21 cellular contexts compared by ENCODE assay signal in the genomic region with DNA sequence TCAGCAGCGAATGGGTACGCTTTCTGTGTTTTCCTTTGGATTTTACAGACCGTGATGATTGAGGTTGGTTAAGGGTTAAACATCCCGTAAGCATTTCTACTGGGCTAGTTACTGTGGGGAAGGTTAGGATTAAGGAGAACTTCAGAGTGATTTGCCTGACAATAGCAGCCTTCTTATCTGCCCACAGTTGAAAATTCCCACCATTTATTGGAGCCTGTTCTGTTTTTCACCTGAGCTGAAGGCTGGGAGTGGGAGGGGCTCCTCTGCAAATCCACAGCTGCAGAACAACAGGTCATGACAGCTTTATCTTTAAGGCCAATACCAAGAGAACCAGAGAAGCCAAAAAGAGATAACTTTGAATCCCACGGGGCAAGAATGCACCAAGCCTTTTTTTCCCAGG.
A peak's percentile ranks its signal among the peaks of the same experiment; 100 is the strongest.
DNase-seq lines count a peak whose midpoint lies in the region; ATAC-seq, FAIRE-seq and TF ChIP-seq lines count a peak whose summit lies in the region.
"Had no signal": no experiment of that assay in that cellular context is flagged by ENCODE, and none has a peak within 500 bp of the region (broad histone marks: within the 10 kb centered on the region; RNA-seq: fewer than 3 reads in every experiment).

No MANE protein-coding gene starts in this region.

- no peaks in the 10 kb centered on the region for H4K20me1 ChIP-seq in H9 (ENCODE audit: control insufficient read depth, insufficient read depth, insufficient read length)
- peaks cover 16% of the 10 kb centered on the region; the same call in 1 of the 2 replicates for H4K20me1 ChIP-seq in K562 (replicated peaks; ENCODE audit: control insufficient read depth, insufficient read depth, low read length)
- H4K20me1 ChIP-seq in SK-N-SH (ENCODE audit: insufficient read depth), result no peaks in the 10 kb centered on the region
- H4K20me1 ChIP-seq in PC-9 (ENCODE audit: insufficient read depth), result no peaks in the 10 kb centered on the region

- no peak for TF ChIP-seq POLR2A in K562 (conservative IDR thresholded peaks at IDR 0.05)

- peaks cover 0 to 10% (median 3%) of the 10 kb centered on the region in 3 experiments; a peak in 4 of 7 replicates for H3K36me3 Mint-ChIP-seq in H9 (ENCODE audit: insufficient read depth in 1 of 3, low read depth in 3 of 3)
- H3K36me3 Mint-ChIP-seq: CD4-positive, CD25-positive, alpha-beta regulatory T cell had no signal

- H3K36me3 ChIP-seq in K562 (ENCODE audit: control insufficient read depth, insufficient read depth, low read length) (peaks cover 19% of the 10 kb centered on the region), SK-N-SH (replicated peaks in 1 of 2; ENCODE audit: control insufficient read depth in 1 of 2, insufficient read depth in 2 of 2, low read length in 1 of 2) (no peaks in the 10 kb centered on the region), PC-9 (ENCODE audit: low read depth) (no peaks in the 10 kb centered on the region)
- H3K36me3 ChIP-seq: BE2C, HAP-1 had no signal

- no peaks in the 10 kb centered on the region for H3K27me3 ChIP-seq in H9 (ENCODE audit: insufficient read depth, low read length)
- peaks cover 2 to 7% of the 10 kb centered on the region in 2 experiments; a peak in 3 of 5 replicates for H3K27me3 ChIP-seq in K562 (ENCODE audit: control insufficient read depth in 2 of 2, insufficient read depth in 2 of 2, low read length in 2 of 2)
- no peaks in the 10 kb centered on the region for H3K27me3 ChIP-seq in SK-N-SH (ENCODE audit: insufficient read depth)
- peaks cover 26% of the 10 kb centered on the region; the same call in 1 of the 2 replicates for H3K27me3 ChIP-seq in PC-9 (ENCODE audit: insufficient read depth, low read depth)
- H3K27me3 ChIP-seq: BE2C had no signal

- H2AK5ac ChIP-seq in H9 (ENCODE audit: insufficient read length, low read length), result no peak overlapping the region

- no peak overlapping the region for H3K23ac ChIP-seq in H9 (ENCODE audit: insufficient read length, low read depth, low read length)

- no peak overlapping the region for H3K4ac ChIP-seq in H9 (ENCODE audit: low read depth, low read length)

- no peak overlapping the region for H4K5ac ChIP-seq in H9 (ENCODE audit: insufficient read length, low read depth, low read length)

- peak; percentile 32 for FAIRE-seq in K562 (lab: Jason Lieb, UNC)
- FAIRE-seq: GM12878 had no signal

- H2AFZ ChIP-seq in H9 (ENCODE audit: low read length) (no peak overlapping the region), K562 (ENCODE audit: low read depth, low read length) (no peak overlapping the region), SK-N-SH (ENCODE audit: low read depth) (no peak overlapping the region), PC-9 (no peak overlapping the region)

- H2BK12ac ChIP-seq in H9 (ENCODE audit: insufficient read length, low read depth, low read length), result no peak overlapping the region

- TF ChIP-seq RAD21 in K562 (CRISPR knock-in tag; conservative IDR thresholded peaks at IDR 0.05 in 1 of 2, IDR thresholded peaks at IDR 0.05 in 1 of 2) (no peak), SK-N-SH (IDR thresholded peaks at IDR 0.05; ENCODE audit: low read length) (no peak)

- H3K18ac ChIP-seq in H9 (ENCODE audit: insufficient read length, low read depth, low read length), result no peak overlapping the region

- peak; percentile 46 for DNase-seq in H9
- peak in 2 of 4 experiments; percentile 38 to 44 for DNase-seq in K562 (ENCODE audit: extremely low read depth in 1 of 4, low spot score in 3 of 4)
- DNase-seq in left kidney (ENCODE audit: low read depth, low spot score), result peak; percentile 32
- no peak for DNase-seq in activated CD4-positive, alpha-beta T cell treated with anti-CD3 and anti-CD28 coated beads for 1 hour
- DNase-seq in SK-N-SH, result no peak
- no peak for DNase-seq in NCI-H2107 treated with DMSO at 0.1 percent for 48 hours (lab: John Stamatoyannopoulos, UW; ENCODE audit: unreplicated experiment)
- DNase-seq in PC-9, result no peak
- DNase-seq: BE2C; CD4-positive, CD25-positive, alpha-beta regulatory T cell; COR-L47; DMS79; NCI-H1092 treated with DMSO at 0.1 percent for 48 hours; NCI-H146; NCI-H446 treated with DMSO at 0.1 percent for 48 hours; NCI-H526 treated with DMSO at 0.1 percent for 48 hours; Right ventricle myocardium superior; SW 1271 had no signal

- H3K4me3 ChIP-seq in K562 (no peak overlapping the region), SK-N-SH (ENCODE audit: low read depth in 2 of 2, low read length in 1 of 2) (no peak overlapping the region), PC-9 (no peak overlapping the region)
- H3K4me3 ChIP-seq: GM12878, HAP-1 had no signal

- ATAC-seq in K562, result peak; percentile 38
- ATAC-seq: GM12878 had no signal

- no peak overlapping the region for H4K8ac ChIP-seq in H9 (replicated peaks; ENCODE audit: insufficient read length, low read depth, low read length)

- WGBS in H9 (ENCODE audit: extremely low coverage, insufficient read length, low lambda C conversion rate), result no CpG with 5 or more reads among the region's 5 CpGs
- 58% methylated on average over 5 of the region's 5 CpGs for WGBS in K562 (ENCODE audit: insufficient coverage, low coverage, missing lambda C conversion rate)
- WGBS in SK-N-SH (ENCODE audit: low lambda C conversion rate), result 58% methylated on average over 5 of the region's 5 CpGs

- TF ChIP-seq EP300 in K562 (IDR thresholded peaks at IDR 0.05; ENCODE audit: low read length) (no peak; the same call in 1 of the 2 replicates), SK-N-SH (IDR thresholded peaks at IDR 0.05; ENCODE audit: borderline replicate concordance in 1 of 2, low read depth in 1 of 2, low read length in 1 of 2) (no peak)

- no peak overlapping the region for H2BK15ac ChIP-seq in H9 (ENCODE audit: low read depth, low read length)

- TF ChIP-seq CTCF in H9 (conservative IDR thresholded peaks at IDR 0.05) (no peak), K562 (IDR thresholded peaks at IDR 0.05 in 2 of 3, conservative IDR thresholded peaks at IDR 0.05 in 1 of 3; ENCODE audit: insufficient read depth in 2 of 3, low read depth in 1 of 3, low read length in 3 of 3) (no peak), SK-N-SH (IDR thresholded peaks at IDR 0.05) (no peak), PC-9 (conservative IDR thresholded peaks at IDR 0.05) (no peak)

- peaks cover 5% of the 10 kb centered on the region for H3K9me1 ChIP-seq in K562 (ENCODE audit: control insufficient read depth, insufficient read depth, low read length)

- peak overlapping the region in 2 of 3 experiments; percentile 59 to 76; a peak in 3 of 7 replicates for H3K27ac Mint-ChIP-seq in H9
- H3K27ac Mint-ChIP-seq: CD4-positive, CD25-positive, alpha-beta regulatory T cell had no signal

- H4K91ac ChIP-seq in H9 (ENCODE audit: insufficient read length, low read depth, low read length), result no peak overlapping the region

- H3T11ph ChIP-seq in H9 (ENCODE audit: low read length), result no peak overlapping the region

- H3K27me3 Mint-ChIP-seq in H9 (ENCODE audit: low read depth), result peaks cover 3% of the 10 kb centered on the region
- H3K27me3 Mint-ChIP-seq: CD4-positive, CD25-positive, alpha-beta regulatory T cell had no signal

- H3K79me2 ChIP-seq in H9 (ENCODE audit: insufficient read depth, low read length), result no peaks in the 10 kb centered on the region
- H3K79me2 ChIP-seq in K562 (ENCODE audit: control insufficient read depth, insufficient read depth, low read length), result no peaks in the 10 kb centered on the region; the same call in 2 of the 3 replicates
- no peaks in the 10 kb centered on the region for H3K79me2 ChIP-seq in SK-N-SH (ENCODE audit: insufficient read depth)
- no peaks in the 10 kb centered on the region for H3K79me2 ChIP-seq in PC-9 (ENCODE audit: low read depth)

- H3K79me1 ChIP-seq in H9 (ENCODE audit: insufficient read depth, low read depth, low read length, poor library complexity, severe bottlenecking), result no peaks in the 10 kb centered on the region

- no peaks in the 10 kb centered on the region for H3F3A ChIP-seq in SK-N-SH (replicated peaks; ENCODE audit: insufficient read depth)
- no peaks in the 10 kb centered on the region for H3F3A ChIP-seq in PC-9 (ENCODE audit: insufficient read depth, low read depth)

- H3K9me3 ChIP-seq in H9 (ENCODE audit: control insufficient read depth, low read depth, low read length), result no peaks in the 10 kb centered on the region
- no peaks in the 10 kb centered on the region for H3K9me3 ChIP-seq in K562 (replicated peaks; ENCODE audit: control insufficient read depth, insufficient read depth, low read depth, low read length)
- H3K9me3 ChIP-seq in SK-N-SH, result no peaks in the 10 kb centered on the region
- H3K9me3 ChIP-seq in PC-9 (ENCODE audit: insufficient read depth, low read depth), result no peaks in the 10 kb centered on the region
- H3K9me3 ChIP-seq: BE2C, HAP-1 had no signal

- no peak overlapping the region for H3K9ac ChIP-seq in H9 (ENCODE audit: extremely low read depth, insufficient read length, low read length)
- H3K9ac ChIP-seq in K562 (ENCODE audit: insufficient read depth in 1 of 2, low read depth in 2 of 2, low read length in 2 of 2), result no peak overlapping the region
- H3K9ac ChIP-seq in SK-N-SH, result no peak overlapping the region
- H3K9ac ChIP-seq: KMS-11 had no signal

- H3K4me2 ChIP-seq in H9 (ENCODE audit: insufficient read depth, insufficient read length, low read length) (no peak overlapping the region), K562 (ENCODE audit: insufficient read depth, low read length) (no peak overlapping the region), SK-N-SH (no peak overlapping the region), PC-9 (no peak overlapping the region)
- H3K4me2 ChIP-seq: KMS-11 had no signal

- POLR2A ChIA-PET in K562 (lab: Yijun Ruan, JAX), result interaction anchor here (0.6 to 4.1 kb wide), 5 partner anchors 8 to 81 kb away, joined by 3 to 45 read pairs (median 4); no protein-coding TSS in a partner anchor
- POLR2A ChIA-PET in SK-N-SH (lab: Yijun Ruan, JAX), result no interaction called here
- POLR2A ChIA-PET in PC-9 (lab: Charles Lee; ENCODE audit: unreplicated experiment), result no interaction called here

- H3K56ac ChIP-seq in H9 (ENCODE audit: insufficient read length, low read depth, low read length), result no peak overlapping the region

- in situ Hi-C loops in K562 (cut with MboI), result no loop called here

- H3K14ac ChIP-seq in H9 (ENCODE audit: insufficient read depth, low read length), result no peak overlapping the region

- CTCF ChIA-PET in K562 (lab: Yijun Ruan, JAX; ENCODE audit: low intra/inter-chr PET ratio) (no interaction called here), SK-N-SH (lab: Yijun Ruan, JAX) (interaction anchor here (1.3 to 1.7 kb wide), 3 partner anchors 34 to 653 kb away, joined by 3 to 5 read pairs (median 3); no protein-coding TSS in a partner anchor), PC-9 (lab: Charles Lee) (interaction anchor here (1.3 kb wide), 1 partner anchor 22 kb away, joined by 16 read pairs; no protein-coding TSS in a partner anchor)

- H3K27ac ChIP-seq in H9 (ENCODE audit: insufficient read length, low read depth, low read length) (no peak overlapping the region), K562 (ENCODE audit: extremely low read depth, low read depth, low read length) (no peak overlapping the region), SK-N-SH (ENCODE audit: low read depth in 2 of 2, low read length in 1 of 2) (no peak overlapping the region), PC-9 (no peak overlapping the region)
- H3K27ac ChIP-seq: HL-60, KMS-11 had no signal

- peaks cover 58 to 60% of the 10 kb centered on the region in 2 experiments for H3K4me1 Mint-ChIP-seq in H9
- H3K4me1 Mint-ChIP-seq: CD4-positive, CD25-positive, alpha-beta regulatory T cell had no signal

- no peak overlapping the region for H2BK5ac ChIP-seq in H9 (ENCODE audit: insufficient read length, low read length)

- no peak overlapping the region for H2BK20ac ChIP-seq in H9 (ENCODE audit: low read depth, low read length, poor library complexity, severe bottlenecking)

- peaks cover 4 to 7% of the 10 kb centered on the region in 2 experiments; a peak in 3 of 5 replicates for H3K9me3 Mint-ChIP-seq in H9
- H3K9me3 Mint-ChIP-seq: CD4-positive, CD25-positive, alpha-beta regulatory T cell had no signal

- H3K23me2 ChIP-seq in H9 (ENCODE audit: insufficient read length, low read depth, low read length, poor library complexity, severe bottlenecking), result no peaks in the 10 kb centered on the region

- intact Hi-C loops in K562 (cut with micrococcal nuclease) (no loop called here), PC-9 (cut with micrococcal nuclease; ENCODE audit: unreplicated experiment) (no loop called here)

- H2BK120ac ChIP-seq in H9 (ENCODE audit: low read depth, low read length, poor library complexity, severe bottlenecking), result no peak overlapping the region

- H3K4me1 ChIP-seq in H9 (ENCODE audit: insufficient read depth, low read length) (peaks cover 14% of the 10 kb centered on the region; the same call in 1 of the 2 replicates), K562 (replicated peaks in 1 of 2; ENCODE audit: control insufficient read depth in 2 of 2, insufficient read depth in 2 of 2, low read length in 2 of 2) (peaks cover 0 to 11% of the 10 kb centered on the region in 2 experiments; a peak in 2 of 5 replicates), SK-N-SH (ENCODE audit: control insufficient read depth in 1 of 2, insufficient read depth in 2 of 2, low read depth in 1 of 2, low read length in 1 of 2) (peaks cover 0 to 5% of the 10 kb centered on the region in 2 experiments; a peak in 1 of 4 replicates), PC-9 (replicated peaks; ENCODE audit: insufficient read depth) (no peaks in the 10 kb centered on the region)
- H3K4me1 ChIP-seq: BE2C, HAP-1 had no signal

- H3K9me2 ChIP-seq in SK-N-SH (no peaks in the 10 kb centered on the region), PC-9 (ENCODE audit: insufficient read depth) (no peaks in the 10 kb centered on the region)

- peak overlapping the region in 1 of 2 experiments; percentile 43; a peak in 1 of 5 replicates for H3K4me3 Mint-ChIP-seq in H9
- H3K4me3 Mint-ChIP-seq: CD4-positive, CD25-positive, alpha-beta regulatory T cell had no signal

- BruUV-seq in K562 (replicated peaks; lab: Mats Ljungman, UMichigan), result no TSS peak
- no TSS peak for BruUV-seq in PC-9 (replicated peaks; lab: Mats Ljungman, UMichigan)

Comparison
In these comparisons a context has a peak if more than half of its experiments do, and no peak if none do; other contexts are left out.
1. DNase-seq: peak in H9 (single experiment) and left kidney (single experiment); none in activated CD4-positive, alpha-beta T cell treated with anti-CD3 and anti-CD28 coated beads for 1 hour (single experiment), SK-N-SH (single experiment), NCI-H2107 treated with DMSO at 0.1 percent for 48 hours (single experiment) and PC-9 (0 of 2).